In genomic region chr2:198374375-198375072, GRCh38 we compare ENCODE assay signal across 8 cellular contexts.
DNase-seq lines count a peak whose midpoint lies in the region; ATAC-seq, FAIRE-seq and TF ChIP-seq lines count a peak whose summit lies in the region.

No MANE protein-coding gene starts in this region.

- 24 to 36% methylated on average over 3 of the region's 3 CpGs for WGBS in pancreas, 2 donors

- H3K9me3 ChIP-seq in Karpas-422 (ENCODE audit: low read length): no peaks in the 10 kb centered on the region
- peaks cover 0 to 5% (median 0%) of the 10 kb centered on the region in 4 donors for H3K9me3 ChIP-seq in pancreas

- H3K36me3 ChIP-seq in Karpas-422 (ENCODE audit: insufficient read depth, low read length) (no peaks in the 10 kb centered on the region), pancreas (no peaks in the 10 kb centered on the region)

- no peak overlapping the region for H3K9ac ChIP-seq in Karpas-422 (ENCODE audit: low read length)

- peak; percentile 18 for DNase-seq in NK-92 treated with Interleukin-12 subunit alpha and Interleukin-12 subunit beta, amount 100 ng/mL, for 24 hours (lab: John Stamatoyannopoulos, UW)
- DNase-seq in NK-92 (lab: John Stamatoyannopoulos, UW; ENCODE audit: unreplicated experiment): no peak
- DNase-seq in Karpas-422: peak; percentile 83
- peak; percentile 20 for DNase-seq in SHP77 treated with DMSO at 0.1 percent for 48 hours (lab: John Stamatoyannopoulos, UW)
- DNase-seq in epithelial cell of esophagus (ENCODE audit: low read depth): peak; percentile 82
- DNase-seq in pancreas: peak in 1 of 6 donors; percentile 25
- DNase-seq in GOT3 (lab: John Stamatoyannopoulos, UW): no peak

- no peaks in the 10 kb centered on the region for H4K20me1 ChIP-seq in Karpas-422 (ENCODE audit: insufficient read depth, low read depth, low read length)

- H3K27ac ChIP-seq in Karpas-422 (ENCODE audit: low read length): no peak overlapping the region
- H3K27ac ChIP-seq in pancreas: no peak overlapping the region

- H3K4me3 ChIP-seq in Karpas-422 (ENCODE audit: low read length) (no peak overlapping the region), epithelial cell of esophagus (ENCODE audit: low read length) (no peak overlapping the region), pancreas (no peak overlapping the region)

- H3K4me2 ChIP-seq in Karpas-422 (ENCODE audit: low read depth, low read length, poor library complexity, severe bottlenecking): no peak overlapping the region

- H3K9me2 ChIP-seq in Karpas-422 (replicated peaks; ENCODE audit: insufficient read depth, low read length): no peaks in the 10 kb centered on the region

- FAIRE-seq in pancreas (lab: Jason Lieb, UNC): no peak

- peak; percentile 84 for TF ChIP-seq CTCF in epithelial cell of esophagus (IDR thresholded peaks at IDR 0.05; ENCODE audit: insufficient read depth, low read depth, low read length, missing control alignments)
- TF ChIP-seq CTCF in pancreas (IDR thresholded peaks at IDR 0.05): peak in 3 of 4 donors; percentile 35 to 49 (median 44)

- no peaks in the 10 kb centered on the region for H3K27me3 ChIP-seq in Karpas-422 (ENCODE audit: low read length)
- peaks cover 0 to 2% (median 0%) of the 10 kb centered on the region in 4 donors for H3K27me3 ChIP-seq in pancreas

- no peaks in the 10 kb centered on the region for H3K79me2 ChIP-seq in Karpas-422 (ENCODE audit: low read length)

- ATAC-seq in pancreas (peak in 2 of 4 donors; percentile 44 to 68), HG03175 (IDR thresholded peaks at IDR 0.05; ENCODE audit: unreplicated experiment) (no peak)

- H3K4me1 ChIP-seq in Karpas-422 (ENCODE audit: low read length) (peaks cover 20% of the 10 kb centered on the region), pancreas (no peaks in the 10 kb centered on the region)

- intact Hi-C loops in pancreas (cut with DNase I): no loop called here

- H2AFZ ChIP-seq in Karpas-422 (ENCODE audit: low read length): no peak overlapping the region

Comparison
In these comparisons a context has a peak if more than half of its experiments do, and no peak if none do; other contexts are left out.
1. DNase-seq: peak in NK-92 treated with Interleukin-12 subunit alpha and Interleukin-12 subunit beta, amount 100 ng/mL, for 24 hours (single experiment), Karpas-422 (single experiment), SHP77 treated with DMSO at 0.1 percent for 48 hours (single experiment) and epithelial cell of esophagus (single experiment); none in NK-92 (single experiment) and GOT3 (single experiment).